ENCODE assay signal across 8 cellular contexts in genomic region chr16:78100162-78100467, GRCh38. TPM values are rescaled to one million over a fixed set of nuclear protein-coding genes. Genes with fewer than 3 reads are reported as not detected.
DNase-seq lines count a peak whose midpoint lies in the region; ATAC-seq and TF ChIP-seq lines count a peak whose summit lies in the region.

No MANE protein-coding gene starts in this region.

- POLR2A ChIA-PET in AG04450 (lab: Yijun Ruan, JAX) = interaction anchor here (0.6 kb wide), 1 partner anchor 530 kb away, joined by 4 read pairs; no protein-coding TSS in a partner anchor

- TF ChIP-seq CTCF in AG04450 (IDR thresholded peaks at IDR 0.05; ENCODE audit: low read depth, low read length) (no peak), body of pancreas (IDR thresholded peaks at IDR 0.05) (no peak)

- H3K36me3 ChIP-seq in body of pancreas (replicated peaks in 1 of 2; ENCODE audit: insufficient read depth in 1 of 2, low read depth in 2 of 2) (no peaks in the 10 kb centered on the region), mucosa of rectum (ENCODE audit: control insufficient read depth in 2 of 2, insufficient read depth in 2 of 2, low read length in 2 of 2) (no peaks in the 10 kb centered on the region)

- CTCF ChIA-PET in AG04450 (lab: Charles Lee) = interaction anchor here (0.6 to 2.3 kb wide), 20 partner anchors 9 to 878 kb away, joined by 3 to 26 read pairs (median 4); no protein-coding TSS in a partner anchor

- H3K4me3 ChIP-seq in AG04450 (ENCODE audit: low read depth, low read length) (peak overlapping the region; percentile 98), body of pancreas (peak overlapping the region; percentile 46 to 91), mucosa of rectum (ENCODE audit: low read length in 2 of 2) (peak overlapping the region; percentile 87 to 90)

- H3K4me1 ChIP-seq in body of pancreas (peaks cover 25% of the 10 kb centered on the region), mucosa of rectum (ENCODE audit: control insufficient read depth in 2 of 2, insufficient read depth in 2 of 2, low read length in 2 of 2) (peaks cover 4% of the 10 kb centered on the region in 2 donors)

- no peak for TF ChIP-seq POLR2A in body of pancreas (IDR thresholded peaks at IDR 0.05)

- 10 to 13% methylated on average over 5 to 6 of the region's 6 CpGs for WGBS in body of pancreas, 2 donors

- peak overlapping the region; percentile 83 to 89 for H3K9ac ChIP-seq in mucosa of rectum (ENCODE audit: low read depth in 1 of 2, low read length in 2 of 2)

- ATAC-seq in HG03064 (IDR thresholded peaks at IDR 0.05; ENCODE audit: low read depth, unreplicated experiment) = peak; percentile 1
- no peak for ATAC-seq in body of pancreas

- H3K9me3 ChIP-seq in AG04450 (ENCODE audit: control insufficient read depth, insufficient read depth, low read length) (no peaks in the 10 kb centered on the region; the same call in 1 of the 2 replicates), body of pancreas (no peaks in the 10 kb centered on the region), mucosa of rectum (ENCODE audit: control insufficient read depth in 2 of 2, low read length in 2 of 2) (peaks cover 0 to under 1% of the 10 kb centered on the region in 2 donors)

- intact Hi-C loops in body of pancreas (cut with DNase I) = no loop called here

- no peak for DNase-seq in AG04450 (ENCODE audit: low read depth, low spot score)
- peak in 1 of 4 donors; percentile 12 for DNase-seq in body of pancreas
- DNase-seq in islet precursor cell = no peak
- no peak for DNase-seq in HuH-7.5 (ENCODE audit: low spot score)
- no peak for DNase-seq in NK-92 treated with Interleukin-12 subunit alpha and Interleukin-12 subunit beta, amount 100 ng/mL, for 24 hours (lab: John Stamatoyannopoulos, UW)
- no peak for DNase-seq in NCI-H2081 treated with DMSO at 0.1 percent for 48 hours (lab: John Stamatoyannopoulos, UW)

- no peak overlapping the region for H3K27ac ChIP-seq in AG04450 (ENCODE audit: low read depth, low read length)
- peak overlapping the region; percentile 73 to 90 (median 85) for H3K27ac ChIP-seq in body of pancreas
- peak overlapping the region in 1 of 2 donors; percentile 95 for H3K27ac ChIP-seq in mucosa of rectum (ENCODE audit: low read depth in 2 of 2, low read length in 2 of 2)

- H3K27me3 ChIP-seq in AG04450 (ENCODE audit: control insufficient read depth, insufficient read depth, low read length) = no peaks in the 10 kb centered on the region
- no peaks in the 10 kb centered on the region for H3K27me3 ChIP-seq in body of pancreas
- H3K27me3 ChIP-seq in mucosa of rectum (ENCODE audit: control insufficient read depth in 2 of 2, insufficient read depth in 2 of 2, low read length in 2 of 2) = no peaks in the 10 kb centered on the region

RNA-seq across cellular contexts. Expression of gene WWOX, which starts 0.7 kb away (rescaled TPM):
- 2.1 TPM in 2 replicates for polyA plus RNA-seq in AG04450 (2011; rRNA removed)
- polyA minus RNA-seq in AG04450 (2011; rRNA and poly(A)+ RNA removed) = 1.3 and 2.5 TPM in 2 replicates
- 10 to 100 TPM; 52.7 to 67.2 TPM for total RNA-seq in body of pancreas
